Comparison of ENCODE assay signal across 8 cellular contexts in the genomic region with DNA sequence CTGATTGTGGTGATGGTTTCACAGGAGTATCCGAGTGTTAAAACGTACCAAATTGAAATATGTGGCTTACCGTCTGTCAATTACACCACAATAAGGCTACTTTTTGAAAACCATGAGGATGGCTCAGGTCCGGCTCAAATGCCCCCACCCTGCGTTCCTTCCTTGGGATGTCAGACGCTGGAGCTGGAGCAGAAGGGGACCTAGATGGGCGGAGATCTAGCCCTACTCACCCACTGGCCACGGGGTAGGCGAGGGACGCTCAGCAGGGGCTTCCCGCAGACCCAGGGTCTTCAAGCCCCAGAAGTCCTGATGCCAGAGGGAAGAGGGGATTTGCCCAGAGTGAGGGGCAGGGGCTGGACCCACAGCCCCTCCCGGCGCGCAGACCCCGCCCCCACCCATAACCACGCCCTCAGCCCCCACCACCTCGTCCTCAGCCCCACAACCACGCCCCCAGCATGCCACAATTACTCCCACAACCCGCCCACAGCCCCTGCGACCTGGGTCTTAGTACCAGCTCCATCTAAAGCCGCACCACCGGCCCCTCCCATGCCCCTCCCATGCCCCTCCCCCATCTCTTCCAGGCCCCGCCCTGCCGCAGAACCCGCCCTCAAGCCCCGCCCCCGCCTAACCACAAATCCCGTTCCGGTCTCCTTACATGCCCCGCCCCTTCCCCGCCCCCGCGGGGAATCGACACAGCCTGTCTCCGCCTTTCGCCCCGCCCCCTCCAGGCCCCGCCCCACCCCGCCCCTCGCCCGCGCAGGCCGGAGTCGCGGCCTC. TPM values are rescaled to one million over a fixed set of nuclear protein-coding genes. Genes with fewer than 3 reads are reported as not detected.
DNase-seq lines count a peak whose midpoint lies in the region; ATAC-seq and TF ChIP-seq lines count a peak whose summit lies in the region.

A gene with protein sequence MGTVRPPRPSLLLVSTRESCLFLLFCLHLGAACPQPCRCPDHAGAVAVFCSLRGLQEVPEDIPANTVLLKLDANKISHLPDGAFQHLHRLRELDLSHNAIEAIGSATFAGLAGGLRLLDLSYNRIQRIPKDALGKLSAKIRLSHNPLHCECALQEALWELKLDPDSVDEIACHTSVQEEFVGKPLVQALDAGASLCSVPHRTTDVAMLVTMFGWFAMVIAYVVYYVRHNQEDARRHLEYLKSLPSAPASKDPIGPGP (plus strand): TSS at position 764 of the 777 bp plus-strand sequence. CDS start 1,135 bp downstream, outside the sequence.

- no peaks in the 10 kb centered on the region for H3K27me3 ChIP-seq in AG04450 (ENCODE audit: control insufficient read depth, insufficient read depth, low read length)
- no peaks in the 10 kb centered on the region for H3K27me3 ChIP-seq in muscle layer of duodenum (ENCODE audit: low read depth, low read length)

- peak; percentile 43 for ATAC-seq in GM21786 (IDR thresholded peaks at IDR 0.05; ENCODE audit: unreplicated experiment)

- peaks cover 0 to 7% of the 10 kb centered on the region in 2 donors for H3K36me3 ChIP-seq in muscle layer of duodenum (ENCODE audit: control insufficient read depth in 1 of 2, insufficient read depth in 2 of 2, low read length in 2 of 2)

- H3K27ac ChIP-seq in AG04450 (ENCODE audit: low read depth, low read length) (no peak within 1 kb of the TSS), muscle layer of duodenum (ENCODE audit: low read length) (no peak within 1 kb of the TSS)

- peak within 1 kb of the TSS; percentile 22; the same call in 1 of the 2 replicates for H3K4me3 ChIP-seq in AG04450 (ENCODE audit: low read depth, low read length)
- peak within 1 kb of the TSS; percentile 60 to 79 for H3K4me3 ChIP-seq in muscle layer of duodenum (ENCODE audit: low read depth in 1 of 2, low read length in 2 of 2)

- CTCF ChIA-PET in AG04450 (lab: Charles Lee), result no interaction called here

- peaks cover 0 to 13% of the 10 kb centered on the region in 2 donors for H3K4me1 ChIP-seq in muscle layer of duodenum (ENCODE audit: control insufficient read depth in 1 of 2, insufficient read depth in 2 of 2, low read length in 2 of 2)

- no peak for TF ChIP-seq POLR2A in erythroblast (IDR thresholded peaks at IDR 0.05; ENCODE audit: low read length)

- POLR2A ChIA-PET in AG04450 (lab: Yijun Ruan, JAX), result interaction anchor here (0.9 kb wide), 1 partner anchor 98 kb away, joined by 6 read pairs; no protein-coding TSS in a partner anchor

- H3K9me3 ChIP-seq in AG04450 (ENCODE audit: control insufficient read depth, insufficient read depth, low read length) (peaks cover 8% of the 10 kb centered on the region), muscle layer of duodenum (ENCODE audit: control insufficient read depth in 1 of 2, low read length in 2 of 2) (no peaks in the 10 kb centered on the region)

- no peak for DNase-seq in AG04450 (ENCODE audit: low read depth, low spot score)
- peak; percentile 76 for DNase-seq in NCI-H460 (ENCODE audit: extremely low read depth, low read depth)
- DNase-seq in activated CD8-positive, alpha-beta memory T cell treated with anti-CD3 and anti-CD28 coated beads, Interleukin-2, amount 50 U/mL, for 48 hours, result peak; percentile 90
- peak; percentile 63 to 65 for DNase-seq in erythroblast (lab: John Stamatoyannopoulos, UW)
- DNase-seq in stimulated activated CD8-positive, alpha-beta memory T cell treated with anti-CD3 and anti-CD28 coated beads, Interleukin-7, amount 100 ng/mL, for 1 hour (ENCODE audit: low read depth in 2 of 2), result peak; percentile 22 to 57
- no peak for DNase-seq in SK-N-DZ (ENCODE audit: low spot score)

- TF ChIP-seq CTCF in AG04450 (IDR thresholded peaks at IDR 0.05; ENCODE audit: low read depth, low read length), result no peak

RNA-seq across cellular contexts. Expression of the gene that starts here (rescaled TPM):
- 0.10 and 0.14 TPM in 2 replicates for polyA plus RNA-seq in AG04450 (2011; rRNA removed)
- polyA minus RNA-seq in AG04450 (2011; rRNA and poly(A)+ RNA removed), result 0.13 and 0.14 TPM in 2 replicates
- 0.47 and 0.92 TPM in 2 replicates for total RNA-seq in NCI-H460 (2014; rRNA removed; shearing (Covaris generic))
- 1.5 TPM in 2 replicates for polyA plus RNA-seq in NCI-H460 (2014; cell fraction: nucleus; rRNA removed)
- 0.01 and 0.09 TPM in 2 replicates for polyA plus RNA-seq in SK-N-DZ (2014; cell fraction: cytosol; rRNA removed)
- 0.09 TPM in 1 of 2 replicates, not detected in the other for polyA plus RNA-seq in SK-N-DZ (2014; cell fraction: nucleus; rRNA removed)

Comparison
In these comparisons a context has a peak if more than half of its experiments do, and no peak if none do; other contexts are left out.
1. DNase-seq: peak in NCI-H460 (single experiment), activated CD8-positive, alpha-beta memory T cell treated with anti-CD3 and anti-CD28 coated beads, Interleukin-2, amount 50 U/mL, for 48 hours (single experiment), erythroblast (2 of 2) and stimulated activated CD8-positive, alpha-beta memory T cell treated with anti-CD3 and anti-CD28 coated beads, Interleukin-7, amount 100 ng/mL, for 1 hour (2 of 2); none in AG04450 (single experiment) and SK-N-DZ (single experiment).